Comparison of ENCODE assay signal across 11 cellular contexts in genomic region chr13:96771501-96772367, GRCh38.
A peak's percentile ranks its signal among the peaks of the same experiment; 100 is the strongest.
DNase-seq lines count a peak whose midpoint lies in the region; ATAC-seq, FAIRE-seq and TF ChIP-seq lines count a peak whose summit lies in the region.
"Had no signal": no experiment of that assay in that cellular context is flagged by ENCODE, and none has a peak within 500 bp of the region (broad histone marks: within the 10 kb centered on the region; RNA-seq: fewer than 3 reads in every experiment).

No MANE protein-coding gene starts in this region.

- H3K27ac ChIP-seq in Peyer's patch = no peak overlapping the region

- H3K4me1 ChIP-seq in Peyer's patch = no peaks in the 10 kb centered on the region

- H3K4me3 ChIP-seq in bronchial epithelial cell (ENCODE audit: low read depth, low read length) (no peak overlapping the region), Peyer's patch (no peak overlapping the region)

- peaks cover 18% of the 10 kb centered on the region for H3K9me3 Mint-ChIP-seq in activated T-cell treated with anti-CD3 and anti-CD28 coated beads, Interleukin-2, amount 50 U/mL, for 4 hours

- no peaks in the 10 kb centered on the region for H3K36me3 Mint-ChIP-seq in activated T-cell treated with anti-CD3 and anti-CD28 coated beads, Interleukin-2, amount 50 U/mL, for 4 hours (ENCODE audit: insufficient read depth)

- no peak for TF ChIP-seq POLR2A in Peyer's patch (IDR thresholded peaks at IDR 0.05)

- H3K36me3 ChIP-seq in bronchial epithelial cell (ENCODE audit: control insufficient read depth, insufficient read depth, low read length) (no peaks in the 10 kb centered on the region), Peyer's patch (no peaks in the 10 kb centered on the region)

- no peaks in the 10 kb centered on the region for H3K9me3 ChIP-seq in Peyer's patch

- H3K4me1 Mint-ChIP-seq in activated T-cell treated with anti-CD3 and anti-CD28 coated beads, Interleukin-2, amount 50 U/mL, for 4 hours (ENCODE audit: low read depth) = no peaks in the 10 kb centered on the region

- H3K27me3 ChIP-seq in bronchial epithelial cell (ENCODE audit: control insufficient read depth, insufficient read depth, low read length) = no peaks in the 10 kb centered on the region
- H3K27me3 ChIP-seq in Peyer's patch = no peaks in the 10 kb centered on the region

- TF ChIP-seq CTCF in bronchial epithelial cell (IDR thresholded peaks at IDR 0.05; ENCODE audit: insufficient read depth, low read length, severe bottlenecking) (no peak), Peyer's patch (IDR thresholded peaks at IDR 0.05) (no peak)

- no peak for FAIRE-seq in bronchial epithelial cell (lab: Jason Lieb, UNC)

- ATAC-seq in GM18511 (IDR thresholded peaks at IDR 0.05; ENCODE audit: unreplicated experiment) (peak; percentile 99), GM21381 (IDR thresholded peaks at IDR 0.05; ENCODE audit: unreplicated experiment) (peak; percentile 78), HG03139 (IDR thresholded peaks at IDR 0.05; ENCODE audit: unreplicated experiment) (peak; percentile 71)
- no peak for ATAC-seq in activated T-cell treated with anti-CD3 and anti-CD28 coated beads, Interleukin-2, amount 50 U/mL, for 4 hours

- H3K4me3 Mint-ChIP-seq in activated T-cell treated with anti-CD3 and anti-CD28 coated beads, Interleukin-2, amount 50 U/mL, for 4 hours = no peak overlapping the region
- H3K4me3 Mint-ChIP-seq: dendritic cell treated with granulocyte-macrophage colony-stimulating factor and Interleukin-4, amounts not matched to agents 40 ng/mL and 50 ng/mL, for 4 days had no signal

- H3K27me3 Mint-ChIP-seq in activated T-cell treated with anti-CD3 and anti-CD28 coated beads, Interleukin-2, amount 50 U/mL, for 4 hours (ENCODE audit: low read depth) = no peaks in the 10 kb centered on the region
- H3K27me3 Mint-ChIP-seq: dendritic cell treated with granulocyte-macrophage colony-stimulating factor and Interleukin-4, amounts not matched to agents 40 ng/mL and 50 ng/mL, for 4 days had no signal

- DNase-seq in bronchial epithelial cell (ENCODE audit: low read depth) = peak; percentile 30
- DNase-seq in Peyer's patch = no peak
- no peak for DNase-seq in activated CD8-positive, alpha-beta memory T cell treated with anti-CD3 and anti-CD28 coated beads, Interleukin-2, amount 50 U/mL, for 48 hours
- no peak for DNase-seq in NCI-H510A treated with DMSO at 0.1 percent for 48 hours (lab: John Stamatoyannopoulos, UW)
- DNase-seq in activated T-cell treated with anti-CD3 and anti-CD28 coated beads, Interleukin-2, amount 50 U/mL, for 4 hours = no peak
- DNase-seq: EL, NCI-H187 treated with DMSO at 0.1 percent for 48 hours had no signal

Comparison
In these comparisons a context has a peak if more than half of its experiments do, and no peak if none do; other contexts are left out.
1. ATAC-seq: peak in GM18511 (single experiment), GM21381 (single experiment) and HG03139 (single experiment); none in activated T-cell treated with anti-CD3 and anti-CD28 coated beads, Interleukin-2, amount 50 U/mL, for 4 hours (0 of 2).